In the genomic region with DNA sequence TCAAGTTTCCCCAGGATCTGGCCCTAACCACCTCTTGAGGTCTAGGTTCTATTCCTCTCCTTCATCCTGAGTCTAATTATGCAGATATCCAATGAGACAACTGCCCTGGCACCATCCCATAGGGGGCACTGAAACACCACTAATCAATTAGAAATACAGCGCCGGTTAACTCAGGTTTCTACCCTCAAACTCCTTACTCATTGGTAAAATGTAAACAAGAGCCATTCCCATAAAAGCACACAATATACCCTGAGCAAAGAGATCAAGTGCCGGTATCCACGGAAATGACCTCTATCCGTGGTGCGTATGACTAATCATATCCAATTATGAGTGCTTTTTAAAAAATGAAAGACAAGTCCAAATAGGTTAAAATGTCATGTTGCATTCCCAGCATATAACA, we compare ENCODE assay signal across 8 cellular contexts.
A peak's percentile ranks its signal among the peaks of the same experiment; 100 is the strongest.
DNase-seq lines count a peak whose midpoint lies in the region; ATAC-seq and TF ChIP-seq lines count a peak whose summit lies in the region.

No MANE protein-coding gene starts in this region.

- POLR2A ChIA-PET in HEK293 (lab: Yijun Ruan, JAX), result interaction anchor here (1.9 kb wide), 1 partner anchor 138 kb away, joined by 4 read pairs; no protein-coding TSS in a partner anchor
- POLR2A ChIA-PET in activated CD4-positive, alpha-beta memory T cell treated with anti-CD3 and anti-CD28 coated beads, Interleukin-2, amount 10 ng/mL, durations not matched to agents 7 days and 5 days (lab: Charles Lee), result interaction anchor here (0.7 to 1.4 kb wide), 2 partner anchors 241 to 346 kb away, joined by 3 read pairs; no protein-coding TSS in a partner anchor

- H3K36me3 Mint-ChIP-seq in activated CD4-positive, alpha-beta memory T cell treated with anti-CD3 and anti-CD28 coated beads, Interleukin-2, amount 10 ng/mL, durations not matched to agents 7 days and 5 days (ENCODE audit: low read depth), result no peaks in the 10 kb centered on the region

- peaks cover 34% of the 10 kb centered on the region for H3K27me3 Mint-ChIP-seq in activated CD4-positive, alpha-beta memory T cell treated with anti-CD3 and anti-CD28 coated beads, Interleukin-2, amount 10 ng/mL, durations not matched to agents 7 days and 5 days

- ATAC-seq in HG03378 (IDR thresholded peaks at IDR 0.05; ENCODE audit: unreplicated experiment), result no peak

- peak; percentile 22 for DNase-seq in CMK (ENCODE audit: low read depth)
- DNase-seq in NCI-H526 treated with DMSO at 0.1 percent for 48 hours (lab: John Stamatoyannopoulos, UW), result peak; percentile 53
- DNase-seq in activated CD4-positive, alpha-beta memory T cell treated with anti-CD3 and anti-CD28 coated beads, Interleukin-2, amount 10 ng/mL, durations not matched to agents 7 days and 5 days, result peak; percentile 60
- DNase-seq in effector CD4-positive, alpha-beta T cell, result peak; percentile 44
- peak; percentile 79 to 91 for DNase-seq in lung microvascular endothelial cell (ENCODE audit: low read depth in 2 of 2)
- peak; percentile 23 to 30 for DNase-seq in stimulated activated CD8-positive, alpha-beta memory T cell treated with anti-CD3 and anti-CD28 coated beads, Interleukin-4, amount 100 ng/mL, for 1 hour (ENCODE audit: low read depth in 2 of 2, low spot score in 1 of 2)

- H3K4me3 Mint-ChIP-seq in activated CD4-positive, alpha-beta memory T cell treated with anti-CD3 and anti-CD28 coated beads, Interleukin-2, amount 10 ng/mL, durations not matched to agents 7 days and 5 days, result no peak overlapping the region

- no peak overlapping the region for H3K27ac Mint-ChIP-seq in activated CD4-positive, alpha-beta memory T cell treated with anti-CD3 and anti-CD28 coated beads, Interleukin-2, amount 10 ng/mL, durations not matched to agents 7 days and 5 days

- peaks cover 8% of the 10 kb centered on the region for H3K4me1 Mint-ChIP-seq in activated CD4-positive, alpha-beta memory T cell treated with anti-CD3 and anti-CD28 coated beads, Interleukin-2, amount 10 ng/mL, durations not matched to agents 7 days and 5 days

- no peak overlapping the region for H3K27ac ChIP-seq in HEK293 (ENCODE audit: extremely low read depth, low read depth, low read length)

- TF ChIP-seq CTCF in HEK293 (tag by site-specific recombination; IDR thresholded peaks at IDR 0.05), result peak; percentile 47

- no peak overlapping the region for H3K4me3 ChIP-seq in HEK293 (ENCODE audit: low read depth, low read length)

- CTCF ChIA-PET in HEK293 (lab: Yijun Ruan, JAX), result interaction anchor here (0.6 to 2.5 kb wide), 18 partner anchors 9 to 882 kb away, joined by 3 to 28 read pairs (median 4); no protein-coding TSS in a partner anchor
- CTCF ChIA-PET in activated CD4-positive, alpha-beta memory T cell treated with anti-CD3 and anti-CD28 coated beads, Interleukin-2, amount 10 ng/mL, durations not matched to agents 7 days and 5 days (lab: Charles Lee), result interaction anchor here (1.1 to 4.2 kb wide), 12 partner anchors 39 to 608 kb away, joined by 3 to 50 read pairs (median 4); no protein-coding TSS in a partner anchor

- H3K36me3 ChIP-seq in HEK293 (ENCODE audit: control insufficient read depth in 2 of 2, insufficient read depth in 1 of 2, low read length in 2 of 2), result no peaks in the 10 kb centered on the region

- no peaks in the 10 kb centered on the region for H3K9me3 Mint-ChIP-seq in activated CD4-positive, alpha-beta memory T cell treated with anti-CD3 and anti-CD28 coated beads, Interleukin-2, amount 10 ng/mL, durations not matched to agents 7 days and 5 days

- no peaks in the 10 kb centered on the region for H3K4me1 ChIP-seq in HEK293 (ENCODE audit: control insufficient read depth, insufficient read depth, low read length)

- no peaks in the 10 kb centered on the region for H3K9me3 ChIP-seq in HEK293 (ENCODE audit: control insufficient read depth, insufficient read depth, low read depth, low read length)

TF ChIP-seq in HEK293, 187 proteins besides CTCF, POLR2A, EP300 and RAD21 (continues in another document):
- TF ChIP-seq TSHZ1 (tag by site-specific recombination; IDR thresholded peaks at IDR 0.05; ENCODE audit: borderline replicate concordance), result no peak
- no peak for TF ChIP-seq ZIC2 (tag by site-specific recombination; IDR thresholded peaks at IDR 0.05)
- no peak for TF ChIP-seq ZNF626 (tag by site-specific recombination; IDR thresholded peaks at IDR 0.05)
- no peak for TF ChIP-seq ZNF544 (tag by site-specific recombination; IDR thresholded peaks at IDR 0.05)
- TF ChIP-seq ZNF624 (tag by site-specific recombination; IDR thresholded peaks at IDR 0.05), result no peak
- TF ChIP-seq ZNF596 (tag by site-specific recombination; IDR thresholded peaks at IDR 0.05), result no peak
- TF ChIP-seq, protein P1, sequence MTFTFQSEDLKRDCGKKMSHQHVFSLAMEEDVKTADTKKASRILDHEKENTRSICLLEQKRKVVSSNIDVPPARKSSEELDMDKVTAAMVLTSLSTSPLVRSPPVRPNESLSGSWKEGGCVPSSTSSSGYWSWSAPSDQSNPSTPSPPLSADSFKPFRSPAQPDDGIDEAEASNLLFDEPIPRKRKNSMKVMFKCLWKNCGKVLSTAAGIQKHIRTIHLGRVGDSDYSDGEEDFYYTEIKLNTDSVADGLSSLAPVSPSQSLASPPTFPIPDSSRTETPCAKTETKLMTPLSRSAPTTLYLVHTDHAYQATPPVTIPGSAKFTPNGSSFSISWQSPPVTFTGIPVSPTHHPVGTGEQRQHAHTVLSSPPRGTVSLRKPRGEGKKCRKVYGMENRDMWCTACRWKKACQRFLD (tag by site-specific recombination; IDR thresholded peaks at IDR 0.05), result no peak
- TF ChIP-seq ZNF521 (tag by site-specific recombination; IDR thresholded peaks at IDR 0.05), result no peak
- TF ChIP-seq ZNF548 (tag by site-specific recombination; IDR thresholded peaks at IDR 0.05), result no peak
- TF ChIP-seq, protein P2, sequence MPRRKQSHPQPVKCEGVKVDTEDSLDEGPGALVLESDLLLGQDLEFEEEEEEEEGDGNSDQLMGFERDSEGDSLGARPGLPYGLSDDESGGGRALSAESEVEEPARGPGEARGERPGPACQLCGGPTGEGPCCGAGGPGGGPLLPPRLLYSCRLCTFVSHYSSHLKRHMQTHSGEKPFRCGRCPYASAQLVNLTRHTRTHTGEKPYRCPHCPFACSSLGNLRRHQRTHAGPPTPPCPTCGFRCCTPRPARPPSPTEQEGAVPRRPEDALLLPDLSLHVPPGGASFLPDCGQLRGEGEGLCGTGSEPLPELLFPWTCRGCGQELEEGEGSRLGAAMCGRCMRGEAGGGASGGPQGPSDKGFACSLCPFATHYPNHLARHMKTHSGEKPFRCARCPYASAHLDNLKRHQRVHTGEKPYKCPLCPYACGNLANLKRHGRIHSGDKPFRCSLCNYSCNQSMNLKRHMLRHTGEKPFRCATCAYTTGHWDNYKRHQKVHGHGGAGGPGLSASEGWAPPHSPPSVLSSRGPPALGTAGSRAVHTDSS (tag by site-specific recombination; IDR thresholded peaks at IDR 0.05), result peak; percentile 17; the same call in 1 of the 2 replicates
- no peak for TF ChIP-seq ZNF362 (tag by site-specific recombination; IDR thresholded peaks at IDR 0.05)
- no peak for TF ChIP-seq SCRT2 (tag by site-specific recombination; IDR thresholded peaks at IDR 0.05)
- no peak for TF ChIP-seq ZBTB1 (tag by site-specific recombination; IDR thresholded peaks at IDR 0.05)
- TF ChIP-seq, protein P3, sequence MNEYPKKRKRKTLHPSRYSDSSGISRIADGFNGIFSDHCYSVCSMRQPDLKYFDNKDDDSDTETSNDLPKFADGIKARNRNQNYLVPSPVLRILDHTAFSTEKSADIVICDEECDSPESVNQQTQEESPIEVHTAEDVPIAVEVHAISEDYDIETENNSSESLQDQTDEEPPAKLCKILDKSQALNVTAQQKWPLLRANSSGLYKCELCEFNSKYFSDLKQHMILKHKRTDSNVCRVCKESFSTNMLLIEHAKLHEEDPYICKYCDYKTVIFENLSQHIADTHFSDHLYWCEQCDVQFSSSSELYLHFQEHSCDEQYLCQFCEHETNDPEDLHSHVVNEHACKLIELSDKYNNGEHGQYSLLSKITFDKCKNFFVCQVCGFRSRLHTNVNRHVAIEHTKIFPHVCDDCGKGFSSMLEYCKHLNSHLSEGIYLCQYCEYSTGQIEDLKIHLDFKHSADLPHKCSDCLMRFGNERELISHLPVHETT (tag by site-specific recombination; IDR thresholded peaks at IDR 0.05), result no peak
- TF ChIP-seq ZNF776 (tag by site-specific recombination; IDR thresholded peaks at IDR 0.05; ENCODE audit: borderline replicate concordance), result no peak
- no peak for TF ChIP-seq ZNF146 (tag by site-specific recombination; IDR thresholded peaks at IDR 0.05)

Comparison
In these comparisons a context has a peak if more than half of its experiments do, and no peak if none do; other contexts are left out.
1. DNase-seq: peak in every context shown above with its lines; median percentile 85 in lung microvascular endothelial cell; 60 in activated CD4-positive, alpha-beta memory T cell treated with anti-CD3 and anti-CD28 coated beads, Interleukin-2, amount 10 ng/mL, durations not matched to agents 7 days and 5 days; 53 in NCI-H526 treated with DMSO at 0.1 percent for 48 hours; 44 in effector CD4-positive, alpha-beta T cell; 26 in stimulated activated CD8-positive, alpha-beta memory T cell treated with anti-CD3 and anti-CD28 coated beads, Interleukin-4, amount 100 ng/mL, for 1 hour; 22 in CMK.